Comparison of ENCODE assay signal across 14 cellular contexts in genomic region chr19:48470856-48471255, GRCh38. TPM values are rescaled to one million over a fixed set of nuclear protein-coding genes. Genes with fewer than 3 reads are reported as not detected.
DNase-seq lines count a peak whose midpoint lies in the region; ATAC-seq, FAIRE-seq and TF ChIP-seq lines count a peak whose summit lies in the region.
"Had no signal": no experiment of that assay in that cellular context is flagged by ENCODE, and none has a peak within 500 bp of the region (broad histone marks: within the 10 kb centered on the region; RNA-seq: fewer than 3 reads in every experiment).

No MANE protein-coding gene starts in this region.

- H3K9ac ChIP-seq in IMR-90 (ENCODE audit: low read depth, low read length) (no peak overlapping the region), astrocyte (ENCODE audit: low read length) (peak overlapping the region; percentile 98)

- H3K18ac ChIP-seq in IMR-90 (ENCODE audit: low read depth, low read length), result no peak overlapping the region

- H3K27me3 Mint-ChIP-seq in CD4-positive, alpha-beta memory T cell, result no peaks in the 10 kb centered on the region
- H3K27me3 Mint-ChIP-seq in astrocyte (ENCODE audit: low read depth, unreplicated experiment), result no peaks in the 10 kb centered on the region
- H3K27me3 Mint-ChIP-seq in nephron (ENCODE audit: low read depth), result no peaks in the 10 kb centered on the region

- no CpG with 5 or more reads among the region's 10 CpGs for WGBS in IMR-90 (ENCODE audit: extremely low coverage in 2 of 2, insufficient read length in 1 of 2), 2 experiments

- no peak overlapping the region for H4K8ac ChIP-seq in IMR-90 (ENCODE audit: low read depth in 2 of 2, low read length in 2 of 2)

- CTCF ChIA-PET in CD4-positive, alpha-beta memory T cell (lab: Charles Lee; ENCODE audit: partially characterized antibody), result interaction anchor here (1.5 kb wide), 2 partner anchors 17 to 35 kb away, joined by 4 read pairs; no protein-coding TSS in a partner anchor
- CTCF ChIA-PET in IMR-90 (lab: Yijun Ruan, JAX), result no interaction called here

- TF ChIP-seq POLR2A in IMR-90 (IDR thresholded peaks at IDR 0.05; ENCODE audit: low read depth, low read length), result no peak

- no peak for TF ChIP-seq CTCF in IMR-90 (conservative IDR thresholded peaks at IDR 0.05; ENCODE audit: low read depth, low read length)
- TF ChIP-seq CTCF in astrocyte (IDR thresholded peaks at IDR 0.05; ENCODE audit: insufficient read depth, low read depth, low read length), result no peak
- TF ChIP-seq CTCF in nephron (IDR thresholded peaks at IDR 0.05; ENCODE audit: unreplicated experiment in 3 of 3), result no peak
- TF ChIP-seq CTCF in brain microvascular endothelial cell (IDR thresholded peaks at IDR 0.05; ENCODE audit: low read depth, low read length, missing control alignments), result no peak

- no peaks in the 10 kb centered on the region for H3K27me3 ChIP-seq in CD4-positive, alpha-beta memory T cell (ENCODE audit: insufficient read depth, low read length)
- H3K27me3 ChIP-seq in IMR-90 (ENCODE audit: control insufficient read depth, insufficient read depth, low read length) (no peaks in the 10 kb centered on the region), astrocyte (ENCODE audit: insufficient read depth, low read length) (no peaks in the 10 kb centered on the region), brain microvascular endothelial cell (replicated peaks) (no peaks in the 10 kb centered on the region)
- H3K27me3 ChIP-seq: ascending aorta had no signal

- H4K20me1 ChIP-seq in IMR-90 (ENCODE audit: insufficient read depth, low read length), result peaks cover 50% of the 10 kb centered on the region
- H4K20me1 ChIP-seq in astrocyte (ENCODE audit: insufficient read depth, low read length), result peaks cover 61% of the 10 kb centered on the region

- no peak for ATAC-seq in IMR-90 (ENCODE audit: low read depth)
- ATAC-seq in HG03045 (IDR thresholded peaks at IDR 0.05; ENCODE audit: unreplicated experiment), result no peak
- no peak for ATAC-seq in GM21786 (IDR thresholded peaks at IDR 0.05; ENCODE audit: unreplicated experiment)

- H3K14ac ChIP-seq in IMR-90 (replicated peaks; ENCODE audit: low read depth, low read length), result no peak overlapping the region

- DNase-seq in CD4-positive, alpha-beta memory T cell, result no peak
- no peak for DNase-seq in IMR-90
- no peak for DNase-seq in astrocyte (ENCODE audit: low read depth)
- DNase-seq in brain microvascular endothelial cell, result no peak
- no peak for DNase-seq in HTR-8/SVneo (ENCODE audit: insufficient read length, low spot score)
- DNase-seq: activated CD4-positive, alpha-beta T cell treated with anti-CD3 and anti-CD28 coated beads, Interleukin-2, amount 50 U/mL, for 1 hour; DMS53; NCI-H1436 treated with DMSO at 0.1 percent for 48 hours; NCI-H526 treated with DMSO at 0.1 percent for 48 hours; SIG-M5 had no signal

- H3K9me3 ChIP-seq in CD4-positive, alpha-beta memory T cell (ENCODE audit: control insufficient read depth in 1 of 2, low read length in 2 of 2), result no peaks in the 10 kb centered on the region
- H3K9me3 ChIP-seq in IMR-90 (ENCODE audit: control insufficient read depth, insufficient read depth, low read length) (no peaks in the 10 kb centered on the region), astrocyte (ENCODE audit: insufficient read depth, low read depth, low read length) (no peaks in the 10 kb centered on the region)
- H3K9me3 ChIP-seq: ascending aorta had no signal

- H3K36me3 Mint-ChIP-seq in CD4-positive, alpha-beta memory T cell, result peaks cover 22 to 48% of the 10 kb centered on the region in 2 donors
- H3K36me3 Mint-ChIP-seq in astrocyte (ENCODE audit: low read depth, unreplicated experiment) (peaks cover 28% of the 10 kb centered on the region), nephron (ENCODE audit: low read depth) (peaks cover 55% of the 10 kb centered on the region)

- in situ Hi-C loops in IMR-90 (cut with MboI; ENCODE audit: low sequenced_read_pairs) (no loop called here), brain microvascular endothelial cell (cut with HindIII; ENCODE audit: low pct_ligation_motif_present, low sequenced_read_pairs) (no loop called here)

- BruUV-seq in IMR-90 (replicated peaks; lab: Mats Ljungman, UMichigan), result no TSS peak

- no peak overlapping the region for H2BK120ac ChIP-seq in IMR-90 (ENCODE audit: low read depth, low read length)

- no peaks in the 10 kb centered on the region for H3K9me3 Mint-ChIP-seq in CD4-positive, alpha-beta memory T cell
- peaks cover 2% of the 10 kb centered on the region for H3K9me3 Mint-ChIP-seq in astrocyte (ENCODE audit: unreplicated experiment)
- H3K9me3 Mint-ChIP-seq in nephron, result no peaks in the 10 kb centered on the region

- H3K4me3 Mint-ChIP-seq in CD4-positive, alpha-beta memory T cell, result peak overlapping the region; percentile 52 to 96 (median 78)
- H3K4me3 Mint-ChIP-seq in astrocyte (ENCODE audit: unreplicated experiment) (peak overlapping the region; percentile 92), nephron (peak overlapping the region; percentile 82 to 94 (median 93))

- peaks cover 15% of the 10 kb centered on the region for H3K9me1 ChIP-seq in IMR-90 (ENCODE audit: insufficient read depth, low read length)

- H3K79me1 ChIP-seq in IMR-90 (ENCODE audit: low read depth in 1 of 2, low read length in 2 of 2), result peaks cover 27 to 61% of the 10 kb centered on the region in 2 experiments

- H2AK5ac ChIP-seq in IMR-90 (ENCODE audit: low read depth, low read length), result no peak overlapping the region; the same call in 1 of the 2 replicates

- H2AFZ ChIP-seq in IMR-90 (replicated peaks; ENCODE audit: low read length, poor library complexity) (no peak overlapping the region), astrocyte (ENCODE audit: low read depth, low read length) (no peak overlapping the region)

- H2BK15ac ChIP-seq in IMR-90 (ENCODE audit: low read depth, low read length), result no peak overlapping the region

- H3K4me3 ChIP-seq in CD4-positive, alpha-beta memory T cell (ENCODE audit: low read length in 2 of 2), result no peak overlapping the region
- H3K4me3 ChIP-seq in IMR-90 (ENCODE audit: insufficient read depth, low read depth, low read length), result no peak overlapping the region
- no peak overlapping the region for H3K4me3 ChIP-seq in astrocyte (ENCODE audit: insufficient read depth, low read depth, low read length)
- H3K4me3 ChIP-seq in brain microvascular endothelial cell (ENCODE audit: low read depth, low read length), result no peak overlapping the region

- no peak overlapping the region for H3K4ac ChIP-seq in IMR-90 (ENCODE audit: low read depth, low read length)

- no peak overlapping the region for H3K23ac ChIP-seq in IMR-90 (ENCODE audit: low read depth, low read length)

- H4K5ac ChIP-seq in IMR-90 (ENCODE audit: low read depth, low read length), result no peak overlapping the region

- peaks cover 43% of the 10 kb centered on the region for H3K36me3 ChIP-seq in CD4-positive, alpha-beta memory T cell (ENCODE audit: insufficient read depth, low read length)
- peaks cover 56% of the 10 kb centered on the region for H3K36me3 ChIP-seq in IMR-90 (ENCODE audit: control insufficient read depth, insufficient read depth, low read length)
- peaks cover 41% of the 10 kb centered on the region for H3K36me3 ChIP-seq in astrocyte (ENCODE audit: insufficient read depth, low read length)
- peaks cover 52% of the 10 kb centered on the region for H3K36me3 ChIP-seq in brain microvascular endothelial cell (replicated peaks)

- H2BK5ac ChIP-seq in IMR-90 (ENCODE audit: low read depth, low read length, poor library complexity, severe bottlenecking), result no peak overlapping the region

- peaks cover 9 to 24% (median 13%) of the 10 kb centered on the region in 4 donors for H3K4me1 Mint-ChIP-seq in CD4-positive, alpha-beta memory T cell
- H3K4me1 Mint-ChIP-seq in astrocyte (ENCODE audit: low read depth, unreplicated experiment) (peaks cover 16% of the 10 kb centered on the region), nephron (peaks cover 12% of the 10 kb centered on the region)

- no peak overlapping the region for H2BK20ac ChIP-seq in IMR-90 (ENCODE audit: low read depth, low read length)

- H3K27ac ChIP-seq in CD4-positive, alpha-beta memory T cell (ENCODE audit: low read depth, low read length), result no peak overlapping the region
- H3K27ac ChIP-seq in IMR-90 (ENCODE audit: insufficient read depth, low read length) (no peak overlapping the region), astrocyte (ENCODE audit: low read depth, low read length) (no peak overlapping the region), brain microvascular endothelial cell (no peak overlapping the region)

- H3K4me2 ChIP-seq in IMR-90 (ENCODE audit: low read depth, low read length) (no peak overlapping the region), astrocyte (ENCODE audit: low read length) (peak overlapping the region; percentile 98)

- no peak overlapping the region for H3K56ac ChIP-seq in IMR-90 (ENCODE audit: extremely low read depth, insufficient read depth, low read length)

- FAIRE-seq in astrocyte (lab: Jason Lieb, UNC) (no peak), HTR-8/SVneo (lab: Jason Lieb, UNC) (no peak)

- intact Hi-C loops in CD4-positive, alpha-beta memory T cell (cut with micrococcal nuclease), result no loop called here
- intact Hi-C loops in IMR-90 (cut with micrococcal nuclease), result no loop called here

- H3K79me2 ChIP-seq in astrocyte (ENCODE audit: insufficient read depth, low read length), result peaks cover 45% of the 10 kb centered on the region

- H3K27ac Mint-ChIP-seq in CD4-positive, alpha-beta memory T cell, result peak overlapping the region in 5 of 7 donors; percentile 25 to 59 (median 44)
- peak overlapping the region; percentile 78 for H3K27ac Mint-ChIP-seq in astrocyte (ENCODE audit: unreplicated experiment)
- H3K27ac Mint-ChIP-seq in nephron, result peak overlapping the region in 1 of 3 experiments; percentile 53

- TF ChIP-seq RAD21 in IMR-90 (IDR thresholded peaks at IDR 0.05; ENCODE audit: low read length), result no peak

- peaks cover 18% of the 10 kb centered on the region for H3K4me1 ChIP-seq in CD4-positive, alpha-beta memory T cell (ENCODE audit: insufficient read depth, low read length)
- H3K4me1 ChIP-seq in IMR-90 (ENCODE audit: control insufficient read depth, insufficient read depth, low read length), result no peaks in the 10 kb centered on the region; the same call in 1 of the 2 replicates
- peaks cover 24% of the 10 kb centered on the region for H3K4me1 ChIP-seq in astrocyte (ENCODE audit: insufficient read depth, low read length)

- H2AK9ac ChIP-seq in IMR-90 (replicated peaks; ENCODE audit: low read depth, low read length, poor library complexity), result peak overlapping the region; percentile 56

- POLR2A ChIA-PET in CD4-positive, alpha-beta memory T cell (lab: Charles Lee; ENCODE audit: partially characterized antibody), result interaction anchor here (0.7 to 2.6 kb wide), 2 partner anchors 10 to 25 kb away, joined by 3 to 20 read pairs; no protein-coding TSS in a partner anchor
- POLR2A ChIA-PET in IMR-90 (lab: Charles Lee; ENCODE audit: unreplicated experiment), result no interaction called here

- H4K91ac ChIP-seq in IMR-90 (ENCODE audit: insufficient read depth, low read depth, low read length), result no peak overlapping the region

- dilution Hi-C loops in IMR-90 (cut with HindIII; ENCODE audit: low sequenced_read_pairs, unreplicated experiment), result no loop called here

RNA-seq across cellular contexts. Expression of gene CYTH2, which starts 1.7 kb away (rescaled TPM):
- 10 to 100 TPM; 74.9 to 89.0 TPM for total RNA-seq in CD4-positive, alpha-beta memory T cell
- 10 to 100 TPM; 30.1 to 31.3 TPM for polyA plus RNA-seq in CD4-positive, alpha-beta memory T cell
- total RNA-seq in IMR-90 (2012; rRNA removed) (35.8 and 38.3 TPM in 2 replicates), astrocyte (62.4 and 67.1 TPM in 2 replicates)
- 56.1 and 62.0 TPM in 2 replicates for polyA plus RNA-seq in IMR-90 (2012; rRNA removed)
- 49.6 and 59.9 TPM in 2 replicates for polyA plus RNA-seq in IMR-90 (2012; cell fraction: cytosol; rRNA removed)
- polyA plus RNA-seq in IMR-90 (2012; cell fraction: nucleus; rRNA removed; ENCODE audit: low replicate concordance), result 149 and 158 TPM in 2 replicates

RNA-seq across cellular contexts. Expression of gene KCNJ14, which starts 15.5 kb away (rescaled TPM):
- total RNA-seq in CD4-positive, alpha-beta memory T cell, result 1 to 10 TPM; 2.5 to 3.6 TPM
- polyA plus RNA-seq in CD4-positive, alpha-beta memory T cell, result under 1 TPM; 0.18 to 0.22 TPM
- under 0.01 and 0.18 TPM in 2 replicates for total RNA-seq in IMR-90 (2012; rRNA removed)
- polyA plus RNA-seq in IMR-90 (2012; rRNA removed), result 0.34 and 0.39 TPM in 2 replicates
- polyA plus RNA-seq in IMR-90 (2012; cell fraction: cytosol; rRNA removed), result 0.11 and 0.29 TPM in 2 replicates
- 2.0 and 4.1 TPM in 2 replicates for polyA plus RNA-seq in IMR-90 (2012; cell fraction: nucleus; rRNA removed; ENCODE audit: low replicate concordance)
- 1.4 TPM in 2 replicates for total RNA-seq in astrocyte

RNA-seq across cellular contexts. Expression of gene GRWD1, which starts 25.1 kb away (rescaled TPM):
- total RNA-seq in CD4-positive, alpha-beta memory T cell, result 10 to 100 TPM; 36.2 to 39.0 TPM
- polyA plus RNA-seq in CD4-positive, alpha-beta memory T cell, result 10 to 100 TPM; 44.4 to 52.8 TPM
- 22.0 and 32.5 TPM in 2 replicates for total RNA-seq in IMR-90 (2012; rRNA removed)
- polyA plus RNA-seq in IMR-90 (2012; rRNA removed), result 22.5 and 25.2 TPM in 2 replicates
- polyA plus RNA-seq in IMR-90 (2012; cell fraction: cytosol; rRNA removed), result 20.0 and 42.6 TPM in 2 replicates
- polyA plus RNA-seq in IMR-90 (2012; cell fraction: nucleus; rRNA removed; ENCODE audit: low replicate concordance), result 13.1 and 26.6 TPM in 2 replicates
- 35.6 and 41.4 TPM in 2 replicates for total RNA-seq in astrocyte

RNA-seq across cellular contexts. Expression of gene LMTK3, which starts 40.8 kb away (rescaled TPM):
- 10 to 100 TPM; 18.5 to 20.6 TPM for total RNA-seq in CD4-positive, alpha-beta memory T cell
- under 1 TPM in 1 of 2 donors, not detected in 1; 0.17 TPM for polyA plus RNA-seq in CD4-positive, alpha-beta memory T cell
- total RNA-seq in IMR-90 (2012; rRNA removed) (0.18 TPM in 1 of 2 replicates, not detected in the other), astrocyte (6.2 TPM in 2 replicates)
- 0.60 and 0.87 TPM in 2 replicates for polyA plus RNA-seq in IMR-90 (2012; rRNA removed)
- 0.70 and 0.79 TPM in 2 replicates for polyA plus RNA-seq in IMR-90 (2012; cell fraction: cytosol; rRNA removed)
- 2.9 and 5.0 TPM in 2 replicates for polyA plus RNA-seq in IMR-90 (2012; cell fraction: nucleus; rRNA removed; ENCODE audit: low replicate concordance)
